Comparison of ENCODE assay signal across 27 cellular contexts in the genomic region with DNA sequence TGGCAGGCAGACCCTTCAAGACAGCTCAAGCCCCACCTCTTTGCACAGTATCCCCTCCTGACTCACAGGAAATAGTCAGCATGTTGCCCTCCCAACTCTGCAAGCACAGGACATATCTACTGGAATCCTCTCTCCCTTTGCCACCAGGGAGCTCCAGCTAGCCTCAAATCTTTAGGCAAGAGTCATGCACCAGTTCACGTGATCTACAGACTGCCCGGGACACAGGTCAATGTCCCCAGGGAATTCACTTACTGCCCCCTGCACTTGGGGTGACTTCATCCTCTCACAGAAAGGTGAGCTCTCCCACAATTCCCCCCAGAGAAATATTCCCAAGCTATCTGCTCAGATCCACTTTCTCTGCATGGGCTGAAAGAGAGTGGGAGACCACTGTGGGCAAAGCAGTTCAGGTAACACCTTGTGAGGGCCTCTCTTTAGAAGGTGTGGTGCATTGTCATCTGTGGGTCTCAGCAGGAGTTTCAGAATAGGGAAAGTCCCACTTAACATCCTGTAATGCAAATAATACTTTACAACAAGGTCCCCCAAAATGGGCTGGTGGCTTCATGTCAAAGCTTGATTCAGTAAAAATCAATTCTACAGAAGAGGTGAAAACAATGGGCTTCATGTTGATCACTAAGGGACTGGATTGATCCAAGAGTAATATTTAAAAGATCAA.
DNase-seq lines count a peak whose midpoint lies in the region; ATAC-seq and TF ChIP-seq lines count a peak whose summit lies in the region.
"Had no signal": no experiment of that assay in that cellular context is flagged by ENCODE, and none has a peak within 500 bp of the region (broad histone marks: within the 10 kb centered on the region; RNA-seq: fewer than 3 reads in every experiment).

No MANE protein-coding gene starts in this region.

- no peak overlapping the region for H4K12ac ChIP-seq in trophoblast cell (ENCODE audit: low read depth, low read length)

- H3K4me2 ChIP-seq in trophoblast cell (ENCODE audit: low read length), result no peak overlapping the region
- H3K4me2 ChIP-seq: BLaER1, neural progenitor cell had no signal

- H3K4me1 ChIP-seq in trophoblast cell (ENCODE audit: control insufficient read depth in 1 of 2, insufficient read depth in 2 of 2, low read length in 2 of 2), result no peaks in the 10 kb centered on the region
- H3K4me1 ChIP-seq: Caco-2, left ventricle myocardium inferior, neural progenitor cell, Peyer's patch, SJCRH30, uterus had no signal

- no peak for TF ChIP-seq CTCF in GM10266 (IDR thresholded peaks at IDR 0.05; ENCODE audit: control insufficient read depth, insufficient read depth, low read depth, missing control alignments)

- H2BK5ac ChIP-seq in trophoblast cell (ENCODE audit: low read depth, low read length, poor library complexity), result no peak overlapping the region

- H3K27ac ChIP-seq in trophoblast cell (ENCODE audit: low read depth, low read length), result no peak overlapping the region
- H3K27ac ChIP-seq: BLaER1, left ventricle myocardium inferior, neural progenitor cell, Peyer's patch, SJCRH30, uterus had no signal

- H4K8ac ChIP-seq in trophoblast cell (ENCODE audit: low read depth, low read length), result no peak overlapping the region

- H3K79me2 ChIP-seq in trophoblast cell (ENCODE audit: control insufficient read depth, insufficient read depth, low read length, poor library complexity), result no peaks in the 10 kb centered on the region

- no peak overlapping the region for H3K9ac ChIP-seq in trophoblast cell (ENCODE audit: low read length)
- H3K9ac ChIP-seq: BLaER1, neural progenitor cell had no signal

- no peak overlapping the region for H2BK12ac ChIP-seq in trophoblast cell (ENCODE audit: low read length)

- no peak overlapping the region for H3K14ac ChIP-seq in trophoblast cell (ENCODE audit: low read length)

- H3K4ac ChIP-seq in trophoblast cell (ENCODE audit: low read depth, low read length), result no peak overlapping the region

- no peak overlapping the region for H2AFZ ChIP-seq in trophoblast cell (ENCODE audit: insufficient read depth, low read length, poor library complexity)
- H2AFZ ChIP-seq: neural progenitor cell had no signal

- no peak overlapping the region for H3K18ac ChIP-seq in trophoblast cell (ENCODE audit: low read length)

- no CpG with 5 or more reads among the region's 2 CpGs for WGBS in trophoblast cell (ENCODE audit: extremely low coverage, insufficient coverage, insufficient read length)

- no peak overlapping the region for H4K91ac ChIP-seq in trophoblast cell (ENCODE audit: low read depth, low read length)

- H3K79me1 ChIP-seq in trophoblast cell (ENCODE audit: low read length), result no peaks in the 10 kb centered on the region

- no peak overlapping the region for H3K23ac ChIP-seq in trophoblast cell (ENCODE audit: low read length)

- no peaks in the 10 kb centered on the region for H3K27me3 ChIP-seq in trophoblast cell (ENCODE audit: insufficient read depth, low read length)
- H3K27me3 ChIP-seq: BLaER1, neural progenitor cell, Peyer's patch, SJCRH30, uterus had no signal

- no peaks in the 10 kb centered on the region for H3K9me3 ChIP-seq in trophoblast cell (ENCODE audit: insufficient read depth, low read depth, low read length)
- H3K9me3 ChIP-seq: Caco-2, left ventricle myocardium inferior, mucosa of descending colon, Peyer's patch, SJCRH30, uterus had no signal

- H2AK5ac ChIP-seq in trophoblast cell (ENCODE audit: low read length), result no peak overlapping the region

- no peaks in the 10 kb centered on the region for H3K36me3 ChIP-seq in trophoblast cell (ENCODE audit: control insufficient read depth in 1 of 2, insufficient read depth in 2 of 2, low read length in 2 of 2)
- H3K36me3 ChIP-seq: BLaER1, neural progenitor cell, SJCRH30, uterus had no signal

- no peak overlapping the region for H2BK120ac ChIP-seq in trophoblast cell (ENCODE audit: insufficient read depth, low read length, poor library complexity)

- H3K4me3 ChIP-seq in trophoblast cell (ENCODE audit: low read depth, low read length), result no peak overlapping the region
- H3K4me3 ChIP-seq: BLaER1, left ventricle myocardium inferior, mucosa of descending colon, neural progenitor cell, Peyer's patch, SJCRH30, uterus had no signal

- peak; percentile 16 for DNase-seq in GM10266 (ENCODE audit: extremely low spot score)
- DNase-seq in HT1080 (ENCODE audit: low read depth), result peak; percentile 51
- DNase-seq in left lobe of liver (ENCODE audit: low spot score), result peak; percentile 70
- DNase-seq in stimulated activated CD4-positive, alpha-beta T cell treated with anti-CD3 and anti-CD28 coated beads, Interleukin-4, amount 100 ng/mL, for 1 hour, result no peak
- DNase-seq in trophoblast cell, result no peak
- no peak for DNase-seq in NCI-H526 treated with DMSO at 0.1 percent for 48 hours (lab: John Stamatoyannopoulos, UW)
- no peak for DNase-seq in COLO829 (ENCODE audit: low spot score)
- DNase-seq: activated CD4-positive, alpha-beta T cell treated with anti-CD3 and anti-CD28 coated beads, Interleukin-2, amount 10 ng/mL, durations not matched to agents 24 days and 14 days; activated CD8-positive, alpha-beta memory T cell treated with anti-CD3 and anti-CD28 coated beads, Interleukin-2, amount 10 ng/mL, durations not matched to agents 7 days and 5 days; activated naive CD4-positive, alpha-beta T cell treated with anti-CD3 and anti-CD28 coated beads, Interleukin-2, amount 50 U/mL, for 16 hours; anterior cingulate cortex; Caco-2; central memory CD4-positive, alpha-beta T cell; DND-41; H9; immature natural killer cell; Kasumi-1; left ventricle myocardium inferior; mucosa of descending colon; NCI-H1048; NCI-H2029 treated with DMSO at 0.1 percent for 48 hours; Peyer's patch; SJCRH30; uterus had no signal

- ATAC-seq in GM21367 (IDR thresholded peaks at IDR 0.05; ENCODE audit: unreplicated experiment), result peak; percentile 53
- ATAC-seq in left lobe of liver, result peak; percentile 97
- ATAC-seq: activated CD8-positive, alpha-beta memory T cell treated with anti-CD3 and anti-CD28 coated beads, Interleukin-2, amount 10 ng/mL, durations not matched to agents 7 days and 5 days; mucosa of descending colon had no signal

Comparison
In these comparisons a context has a peak if more than half of its experiments do, and no peak if none do; other contexts are left out.
1. DNase-seq: peak in GM10266 (single experiment), HT1080 (single experiment) and left lobe of liver (single experiment); none in stimulated activated CD4-positive, alpha-beta T cell treated with anti-CD3 and anti-CD28 coated beads, Interleukin-4, amount 100 ng/mL, for 1 hour (single experiment), trophoblast cell (0 of 2), NCI-H526 treated with DMSO at 0.1 percent for 48 hours (single experiment) and COLO829 (single experiment).